8 cellular contexts compared by ENCODE assay signal in the genomic region with DNA sequence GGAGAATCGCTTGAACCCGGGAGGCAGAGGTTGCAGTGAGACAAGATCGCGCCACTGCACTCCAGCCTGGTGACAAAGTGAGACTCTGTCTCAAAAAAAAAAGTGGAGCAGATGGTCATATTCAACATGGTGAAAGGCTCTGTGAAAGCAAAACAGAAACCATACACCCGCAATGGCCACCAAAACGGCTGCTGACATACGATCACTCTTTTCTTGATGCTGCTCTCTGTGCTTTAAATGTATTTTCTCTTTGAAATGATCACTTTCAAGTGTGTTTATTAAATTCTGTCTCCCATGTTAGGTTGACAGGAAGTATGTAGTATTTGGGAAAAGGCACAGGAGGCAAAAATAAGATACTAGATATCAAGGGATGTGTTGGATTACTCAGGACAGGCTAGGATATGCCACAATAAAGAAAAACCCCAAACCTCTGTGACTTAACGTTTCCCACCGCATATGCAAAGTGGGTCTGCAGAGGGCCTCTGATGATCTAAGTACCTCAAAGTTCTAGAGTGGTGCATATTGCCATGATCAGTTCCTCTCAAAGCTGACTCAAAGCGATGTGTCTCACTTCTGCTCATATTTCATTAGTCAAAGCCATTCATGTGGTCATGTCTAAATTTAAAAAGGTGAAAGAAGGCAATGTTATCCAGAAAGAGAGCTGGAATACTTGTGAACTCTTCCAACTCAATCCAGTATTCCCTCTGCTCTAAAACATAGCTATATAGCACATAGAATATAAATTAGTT.
DNase-seq lines count a peak whose midpoint lies in the region; ATAC-seq, FAIRE-seq and TF ChIP-seq lines count a peak whose summit lies in the region.

No MANE protein-coding gene starts in this region.

- 86% methylated on average over 10 of the region's 10 CpGs for WGBS in esophagus muscularis mucosa

- H3K4me2 ChIP-seq in DOHH2 (ENCODE audit: low read length): peak overlapping the region; percentile 42

- no peaks in the 10 kb centered on the region for H3F3A ChIP-seq in DOHH2 (ENCODE audit: control insufficient read depth, insufficient read depth)

- H3K36me3 ChIP-seq in DOHH2 (ENCODE audit: control insufficient read depth, low read length) (no peaks in the 10 kb centered on the region), esophagus muscularis mucosa (no peaks in the 10 kb centered on the region)

- TF ChIP-seq CTCF in DOHH2 (IDR thresholded peaks at IDR 0.05; ENCODE audit: low read depth, low read length, poor library complexity, severe bottlenecking) (no peak), esophagus muscularis mucosa (IDR thresholded peaks at IDR 0.05) (no peak)

- H3K4me3 ChIP-seq in DOHH2 (ENCODE audit: low read length) (peak overlapping the region; percentile 16), esophagus muscularis mucosa (no peak overlapping the region)

- H3K27me3 ChIP-seq in DOHH2 (ENCODE audit: control insufficient read depth, low read length): no peaks in the 10 kb centered on the region; the same call in 1 of the 2 replicates
- no peaks in the 10 kb centered on the region for H3K27me3 ChIP-seq in esophagus muscularis mucosa

- no peak for TF ChIP-seq EP300 in esophagus muscularis mucosa (IDR thresholded peaks at IDR 0.05)

- ATAC-seq in GM19467 (IDR thresholded peaks at IDR 0.05; ENCODE audit: unreplicated experiment) (peak; percentile 96), HG03469 (IDR thresholded peaks at IDR 0.05; ENCODE audit: unreplicated experiment) (peak; percentile 97)

- TF ChIP-seq POLR2A in esophagus muscularis mucosa (IDR thresholded peaks at IDR 0.05; ENCODE audit: low read depth): no peak

- H3K9me2 ChIP-seq in DOHH2 (replicated peaks; ENCODE audit: control insufficient read depth, low read length): no peaks in the 10 kb centered on the region

- intact Hi-C loops in esophagus muscularis mucosa (cut with DNase I): no loop called here

- no peaks in the 10 kb centered on the region for H3K79me2 ChIP-seq in DOHH2 (ENCODE audit: control insufficient read depth, low read length)

- no peaks in the 10 kb centered on the region for H4K20me1 ChIP-seq in DOHH2 (ENCODE audit: control insufficient read depth, insufficient read depth, low read depth, low read length)

- no peaks in the 10 kb centered on the region for H3K9me3 ChIP-seq in DOHH2 (ENCODE audit: control insufficient read depth, insufficient read depth, low read length)
- no peaks in the 10 kb centered on the region for H3K9me3 ChIP-seq in esophagus muscularis mucosa

- no peak overlapping the region for H3K27ac ChIP-seq in DOHH2 (ENCODE audit: low read depth, low read length)
- no peak overlapping the region for H3K27ac ChIP-seq in esophagus muscularis mucosa (replicated peaks in 1 of 4)

- peaks cover 17% of the 10 kb centered on the region for H3K4me1 ChIP-seq in DOHH2 (ENCODE audit: control insufficient read depth, low read length)
- H3K4me1 ChIP-seq in esophagus muscularis mucosa: no peaks in the 10 kb centered on the region

- DNase-seq in activated T-cell treated with anti-CD3 and anti-CD28 coated beads, Interleukin-2, amount 50 U/mL, for 48 hours: peak; percentile 54 to 59
- no peak for DNase-seq in epidermal melanocyte (ENCODE audit: insufficient read length, low spot score)
- DNase-seq in RCC 7860 (ENCODE audit: low spot score): no peak
- DNase-seq in HTR-8/SVneo (ENCODE audit: insufficient read length, low spot score): no peak
- no peak for DNase-seq in esophagus muscularis mucosa (ENCODE audit: extremely low spot score)

- no peak for FAIRE-seq in RCC 7860 (lab: Jason Lieb, UNC)
- FAIRE-seq in HTR-8/SVneo (lab: Jason Lieb, UNC): no peak

Comparison
In these comparisons a context has a peak if more than half of its experiments do, and no peak if none do; other contexts are left out.
1. DNase-seq: peak in activated T-cell treated with anti-CD3 and anti-CD28 coated beads, Interleukin-2, amount 50 U/mL, for 48 hours (2 of 2); none in epidermal melanocyte (single experiment), RCC 7860 (single experiment), HTR-8/SVneo (single experiment) and esophagus muscularis mucosa (single experiment).